17 cellular contexts compared by ENCODE assay signal in the genomic region with DNA sequence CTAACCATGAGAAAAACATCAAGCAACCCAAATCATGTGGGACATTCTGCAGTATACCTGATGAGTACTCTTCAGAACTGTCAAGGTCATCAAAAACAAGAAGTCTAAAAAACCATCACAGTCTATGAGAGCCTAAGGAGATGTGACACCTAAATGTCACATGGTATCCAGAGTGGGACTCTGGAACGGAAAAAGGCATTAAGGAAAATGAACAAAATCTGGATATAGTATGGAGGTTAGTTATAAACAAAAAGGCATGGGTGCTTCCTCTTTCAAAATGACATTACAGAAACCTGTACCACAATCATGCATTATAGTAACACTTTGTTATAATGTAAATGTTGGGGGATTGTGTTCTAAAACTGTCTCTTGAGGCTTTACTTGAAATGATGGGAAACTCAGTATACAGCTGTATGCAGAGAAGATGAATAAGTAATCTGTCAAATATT. TPM values are rescaled to one million over a fixed set of nuclear protein-coding genes. Genes with fewer than 3 reads are reported as not detected.
A peak's percentile ranks its signal among the peaks of the same experiment; 100 is the strongest.
DNase-seq lines count a peak whose midpoint lies in the region; ATAC-seq, FAIRE-seq and TF ChIP-seq lines count a peak whose summit lies in the region.
"Had no signal": no experiment of that assay in that cellular context is flagged by ENCODE, and none has a peak within 500 bp of the region (broad histone marks: within the 10 kb centered on the region; RNA-seq: fewer than 3 reads in every experiment).

No MANE protein-coding gene starts in this region.

- no peak overlapping the region for H3K4me3 Mint-ChIP-seq in glutamatergic neuron (ENCODE audit: unreplicated experiment)
- H3K4me3 Mint-ChIP-seq: activated CD4-positive, alpha-beta memory T cell treated with anti-CD3 and anti-CD28 coated beads for 36 hours; T-helper 1 cell treated with Interleukin-12 subunit alpha and Interleukin-12 subunit beta and Interleukin-4 antibody, amounts not matched to agents 30 μg/mL and 1 μg/mL, for 36 hours had no signal

- no peaks in the 10 kb centered on the region for H3K36me3 Mint-ChIP-seq in glutamatergic neuron (ENCODE audit: unreplicated experiment)
- H3K36me3 Mint-ChIP-seq: activated CD4-positive, alpha-beta memory T cell treated with anti-CD3 and anti-CD28 coated beads for 36 hours had no signal

- H3K9me3 Mint-ChIP-seq in glutamatergic neuron (ENCODE audit: unreplicated experiment): no peaks in the 10 kb centered on the region

- no peaks in the 10 kb centered on the region for H3K27me3 Mint-ChIP-seq in glutamatergic neuron (ENCODE audit: unreplicated experiment)

- no peaks in the 10 kb centered on the region for H3K4me1 Mint-ChIP-seq in glutamatergic neuron (ENCODE audit: low read depth, unreplicated experiment)

- no peak for DNase-seq in activated T-cell treated with anti-CD3 and anti-CD28 coated beads, Interleukin-2, amount 50 U/mL, for 1 hour
- no peak for DNase-seq in glutamatergic neuron
- DNase-seq in HCEC 1CT: no peak
- no peak for DNase-seq in D721Med (ENCODE audit: insufficient read length, low spot score)
- DNase-seq: activated CD4-positive, alpha-beta memory T cell treated with anti-CD3 and anti-CD28 coated beads for 36 hours; activated naive CD4-positive, alpha-beta T cell; DMS153; effector memory CD4-positive, alpha-beta T cell; foreskin fibroblast; mucosa of descending colon had no signal

- ATAC-seq in GM18498 (IDR thresholded peaks at IDR 0.05; ENCODE audit: unreplicated experiment) (peak; percentile 72), GM19351 (IDR thresholded peaks at IDR 0.05; ENCODE audit: unreplicated experiment) (peak; percentile 80), HG02623 (IDR thresholded peaks at IDR 0.05; ENCODE audit: unreplicated experiment) (peak; percentile 83), HG03354 (IDR thresholded peaks at IDR 0.05; ENCODE audit: poor library complexity, severe bottlenecking, unreplicated experiment) (peak; percentile 73)
- ATAC-seq: mucosa of descending colon had no signal

- no peak overlapping the region for H3K27ac Mint-ChIP-seq in glutamatergic neuron (ENCODE audit: unreplicated experiment)
- H3K27ac Mint-ChIP-seq: activated CD4-positive, alpha-beta memory T cell treated with anti-CD3 and anti-CD28 coated beads for 36 hours; T-helper 1 cell treated with Interleukin-12 subunit alpha and Interleukin-12 subunit beta and Interleukin-4 antibody, amounts not matched to agents 30 μg/mL and 1 μg/mL, for 36 hours had no signal

- TF ChIP-seq CTCF in glutamatergic neuron (IDR thresholded peaks at IDR 0.05; ENCODE audit: partially characterized antibody, unreplicated experiment) (no peak), D721Med (IDR thresholded peaks at IDR 0.05; ENCODE audit: insufficient read depth, missing control alignments) (no peak)

- FAIRE-seq in D721Med (lab: Jason Lieb, UNC): no peak

RNA-seq across cellular contexts. Expression of a gene that starts 47.4 kb away (rescaled TPM):
- total RNA-seq in glutamatergic neuron (ENCODE audit: unreplicated experiment): not detected
- total RNA-seq: activated CD4-positive, alpha-beta memory T cell treated with anti-CD3 and anti-CD28 coated beads for 36 hours; mucosa of descending colon; posterior vena cava; vagina had no signal
